1 cellular context compared by ENCODE assay signal in the genomic region with DNA sequence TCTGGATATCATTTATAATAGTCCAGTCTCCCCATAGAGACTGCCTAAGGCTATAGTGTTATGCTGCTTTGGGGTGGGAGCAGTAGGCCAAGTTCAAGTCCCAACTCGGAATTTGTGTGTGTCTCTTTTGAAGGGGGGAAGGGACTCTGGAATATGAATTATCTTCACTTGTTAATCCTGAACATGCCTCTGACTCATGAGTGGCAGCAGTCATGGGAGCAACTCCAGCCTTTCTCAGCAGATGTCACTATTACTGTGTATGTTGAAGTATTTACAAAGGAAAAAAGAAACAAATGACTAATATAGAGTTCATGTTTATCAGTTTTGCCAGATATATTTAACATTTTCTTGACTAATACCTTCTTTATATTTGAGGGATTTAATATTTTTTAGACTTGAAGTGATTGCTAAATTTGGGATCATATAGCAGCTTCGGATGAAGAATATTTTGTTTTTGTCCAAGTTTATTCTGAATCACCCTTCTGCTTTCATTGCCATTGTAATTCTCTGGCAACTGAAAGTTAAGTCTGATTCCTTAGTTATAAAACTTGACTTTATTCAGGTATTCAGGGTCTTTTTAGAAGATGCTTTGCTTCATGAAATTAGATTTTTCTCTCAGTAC.
TF ChIP-seq lines count a peak whose summit lies in the region.

No MANE protein-coding gene starts in this region.

TF ChIP-seq in GM23338, 12 proteins besides CTCF, POLR2A, EP300 and RAD21 (continued from another document):
- TF ChIP-seq, protein P1, sequence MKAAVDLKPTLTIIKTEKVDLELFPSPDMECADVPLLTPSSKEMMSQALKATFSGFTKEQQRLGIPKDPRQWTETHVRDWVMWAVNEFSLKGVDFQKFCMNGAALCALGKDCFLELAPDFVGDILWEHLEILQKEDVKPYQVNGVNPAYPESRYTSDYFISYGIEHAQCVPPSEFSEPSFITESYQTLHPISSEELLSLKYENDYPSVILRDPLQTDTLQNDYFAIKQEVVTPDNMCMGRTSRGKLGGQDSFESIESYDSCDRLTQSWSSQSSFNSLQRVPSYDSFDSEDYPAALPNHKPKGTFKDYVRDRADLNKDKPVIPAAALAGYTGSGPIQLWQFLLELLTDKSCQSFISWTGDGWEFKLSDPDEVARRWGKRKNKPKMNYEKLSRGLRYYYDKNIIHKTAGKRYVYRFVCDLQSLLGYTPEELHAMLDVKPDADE (IDR thresholded peaks at IDR 0.05), result no peak
- no peak for TF ChIP-seq POLR2AphosphoS5 (IDR thresholded peaks at IDR 0.05; ENCODE audit: low read depth)
- TF ChIP-seq, protein P2, sequence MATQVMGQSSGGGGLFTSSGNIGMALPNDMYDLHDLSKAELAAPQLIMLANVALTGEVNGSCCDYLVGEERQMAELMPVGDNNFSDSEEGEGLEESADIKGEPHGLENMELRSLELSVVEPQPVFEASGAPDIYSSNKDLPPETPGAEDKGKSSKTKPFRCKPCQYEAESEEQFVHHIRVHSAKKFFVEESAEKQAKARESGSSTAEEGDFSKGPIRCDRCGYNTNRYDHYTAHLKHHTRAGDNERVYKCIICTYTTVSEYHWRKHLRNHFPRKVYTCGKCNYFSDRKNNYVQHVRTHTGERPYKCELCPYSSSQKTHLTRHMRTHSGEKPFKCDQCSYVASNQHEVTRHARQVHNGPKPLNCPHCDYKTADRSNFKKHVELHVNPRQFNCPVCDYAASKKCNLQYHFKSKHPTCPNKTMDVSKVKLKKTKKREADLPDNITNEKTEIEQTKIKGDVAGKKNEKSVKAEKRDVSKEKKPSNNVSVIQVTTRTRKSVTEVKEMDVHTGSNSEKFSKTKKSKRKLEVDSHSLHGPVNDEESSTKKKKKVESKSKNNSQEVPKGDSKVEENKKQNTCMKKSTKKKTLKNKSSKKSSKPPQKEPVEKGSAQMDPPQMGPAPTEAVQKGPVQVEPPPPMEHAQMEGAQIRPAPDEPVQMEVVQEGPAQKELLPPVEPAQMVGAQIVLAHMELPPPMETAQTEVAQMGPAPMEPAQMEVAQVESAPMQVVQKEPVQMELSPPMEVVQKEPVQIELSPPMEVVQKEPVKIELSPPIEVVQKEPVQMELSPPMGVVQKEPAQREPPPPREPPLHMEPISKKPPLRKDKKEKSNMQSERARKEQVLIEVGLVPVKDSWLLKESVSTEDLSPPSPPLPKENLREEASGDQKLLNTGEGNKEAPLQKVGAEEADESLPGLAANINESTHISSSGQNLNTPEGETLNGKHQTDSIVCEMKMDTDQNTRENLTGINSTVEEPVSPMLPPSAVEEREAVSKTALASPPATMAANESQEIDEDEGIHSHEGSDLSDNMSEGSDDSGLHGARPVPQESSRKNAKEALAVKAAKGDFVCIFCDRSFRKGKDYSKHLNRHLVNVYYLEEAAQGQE (IDR thresholded peaks at IDR 0.05; ENCODE audit: unreplicated experiment), result no peak
- TF ChIP-seq EZH2 (IDR thresholded peaks at IDR 0.05; ENCODE audit: low read depth, unreplicated experiment), result no peak
- no peak for TF ChIP-seq JUNB (IDR thresholded peaks at IDR 0.05; ENCODE audit: unreplicated experiment)
TF ChIP-seq in GM23338: peak in this region for 0.
